1 cellular context compared by ENCODE assay signal in genomic region chr1:97668945-97669344, GRCh38.
TF ChIP-seq lines count a peak whose summit lies in the region.

No MANE protein-coding gene starts in this region.

TF ChIP-seq in GM23338, 12 proteins besides CTCF, POLR2A, EP300 and RAD21 (continued from another document):
- no peak for TF ChIP-seq ZNF462 (CRISPR knock-in tag; IDR thresholded peaks at IDR 0.05)
- TF ChIP-seq ZNF114 (CRISPR knock-in tag; IDR thresholded peaks at IDR 0.05) = no peak
- TF ChIP-seq ZNF331 (CRISPR knock-in tag; IDR thresholded peaks at IDR 0.05; ENCODE audit: low read depth) = no peak
- no peak for TF ChIP-seq JUNB (IDR thresholded peaks at IDR 0.05; ENCODE audit: unreplicated experiment)
TF ChIP-seq in GM23338: peak in this region for 0.
